1 cellular context compared by ENCODE assay signal in genomic region chr5:14672508-14673394, GRCh38.
TF ChIP-seq lines count a peak whose summit lies in the region.

No MANE protein-coding gene starts in this region.

TF ChIP-seq in GM12878, 131 proteins besides CTCF, POLR2A, EP300 and RAD21 (continued from another document):
- TF ChIP-seq BCL3 (IDR thresholded peaks at IDR 0.05; ENCODE audit: borderline replicate concordance, insufficient read depth, low read depth, low read length, poor library complexity, severe bottlenecking) = no peak
- TF ChIP-seq CREM (IDR thresholded peaks at IDR 0.05; ENCODE audit: low read depth) = no peak
- TF ChIP-seq EZH2 (IDR thresholded peaks at IDR 0.05; ENCODE audit: borderline replicate concordance, control insufficient read depth, low read depth, low read length) = no peak
